ENCODE assay signal across 9 cellular contexts in genomic region chr9:131266301-131267229, GRCh38. TPM values are rescaled to one million over a fixed set of nuclear protein-coding genes. Genes with fewer than 3 reads are reported as not detected.
A peak's percentile ranks its signal among the peaks of the same experiment; 100 is the strongest.
DNase-seq lines count a peak whose midpoint lies in the region; ATAC-seq and TF ChIP-seq lines count a peak whose summit lies in the region.
"Had no signal": no experiment of that assay in that cellular context is flagged by ENCODE, and none has a peak within 500 bp of the region (broad histone marks: within the 10 kb centered on the region; RNA-seq: fewer than 3 reads in every experiment).

No MANE protein-coding gene starts in this region.

- H3K9me3 Mint-ChIP-seq in CD4-positive, CD25-positive, alpha-beta regulatory T cell: no peaks in the 10 kb centered on the region
- no peaks in the 10 kb centered on the region for H3K9me3 Mint-ChIP-seq in T-cell

- ATAC-seq in CD4-positive, CD25-positive, alpha-beta regulatory T cell (ENCODE audit: low read depth in 2 of 2): peak; percentile 27 to 30
- ATAC-seq in T-cell (replicated peaks in 1 of 4) (peak; percentile 9 to 20 (median 18)), omental fat pad (ENCODE audit: low FRiP score) (no peak)

- H3K9me3 ChIP-seq in CD4-positive, CD25-positive, alpha-beta regulatory T cell (ENCODE audit: control insufficient read depth in 2 of 2, low read length in 2 of 2): no peaks in the 10 kb centered on the region
- no peaks in the 10 kb centered on the region for H3K9me3 ChIP-seq in neutrophil

- CTCF ChIA-PET in T-cell (lab: Charles Lee): interaction anchor here in 1 of 2 donors (0.6 kb wide), 1 partner anchor 89 kb away, joined by 12 read pairs; no protein-coding TSS in a partner anchor

- H3K36me3 ChIP-seq in CD4-positive, CD25-positive, alpha-beta regulatory T cell (ENCODE audit: control insufficient read depth, insufficient read depth, low read length): peaks cover 19% of the 10 kb centered on the region
- peaks cover 2% of the 10 kb centered on the region for H3K36me3 ChIP-seq in neutrophil

- H3K36me3 Mint-ChIP-seq in CD4-positive, CD25-positive, alpha-beta regulatory T cell: peaks cover 24% of the 10 kb centered on the region
- peaks cover 17% of the 10 kb centered on the region for H3K36me3 Mint-ChIP-seq in T-cell

- peak; percentile 32 to 72 (median 44) for DNase-seq in CD4-positive, CD25-positive, alpha-beta regulatory T cell
- DNase-seq in T-cell: peak in 17 of 34 experiments; percentile 39 to 72 (median 45)
- no peak for DNase-seq in dorsolateral prefrontal cortex
- DNase-seq in HuH-7.5 (ENCODE audit: low spot score): no peak
- no peak for DNase-seq in AML-193 (lab: John Stamatoyannopoulos, UW)
- no peak for DNase-seq in omental fat pad (ENCODE audit: low spot score)
- DNase-seq in LoVo (ENCODE audit: low spot score): no peak
- DNase-seq: NCI-H1417 treated with DMSO at 0.1 percent for 48 hours had no signal

- peak overlapping the region; percentile 75 for H3K4me3 ChIP-seq in CD4-positive, CD25-positive, alpha-beta regulatory T cell (ENCODE audit: low read depth, low read length)
- peak overlapping the region in 2 of 59 donors; percentile 2 to 15 for H3K4me3 ChIP-seq in dorsolateral prefrontal cortex
- H3K4me3 ChIP-seq in neutrophil (ENCODE audit: low read depth in 1 of 2, low read length in 1 of 2): peak overlapping the region; percentile 0 to 16

- H3K4me3 Mint-ChIP-seq in CD4-positive, CD25-positive, alpha-beta regulatory T cell: peak overlapping the region; percentile 89 to 100 (median 98)
- H3K4me3 Mint-ChIP-seq in T-cell: peak overlapping the region; percentile 76 to 99 (median 91)

- TF ChIP-seq CTCF in dorsolateral prefrontal cortex (IDR thresholded peaks at IDR 0.05 in 54 of 56, conservative IDR thresholded peaks at IDR 0.05 in 2 of 56; ENCODE audit: low read depth in 1 of 56, partially characterized antibody in 56 of 56) (no peak), neutrophil (IDR thresholded peaks at IDR 0.05) (no peak), omental fat pad (IDR thresholded peaks at IDR 0.05) (no peak)

- intact Hi-C loops in dorsolateral prefrontal cortex (cut with DNase I): no loop called here

- H3K27me3 ChIP-seq in CD4-positive, CD25-positive, alpha-beta regulatory T cell (ENCODE audit: control insufficient read depth, insufficient read depth, low read length): no peaks in the 10 kb centered on the region
- no peaks in the 10 kb centered on the region for H3K27me3 ChIP-seq in dorsolateral prefrontal cortex
- no peaks in the 10 kb centered on the region for H3K27me3 ChIP-seq in neutrophil

- peaks cover 93% of the 10 kb centered on the region for H3K4me1 ChIP-seq in CD4-positive, CD25-positive, alpha-beta regulatory T cell (ENCODE audit: control insufficient read depth, insufficient read depth, low read length, poor library complexity, severe bottlenecking)
- peaks cover 93 to 94% of the 10 kb centered on the region in 2 experiments for H3K4me1 ChIP-seq in neutrophil (ENCODE audit: control insufficient read depth in 1 of 2, insufficient read depth in 1 of 2, low read depth in 1 of 2, low read length in 1 of 2)

- peaks cover 16 to 91% (median 60%) of the 10 kb centered on the region in 4 donors for H3K4me1 Mint-ChIP-seq in CD4-positive, CD25-positive, alpha-beta regulatory T cell
- peaks cover 79 to 92% (median 82%) of the 10 kb centered on the region in 3 donors for H3K4me1 Mint-ChIP-seq in T-cell

- peak overlapping the region; percentile 90 for H3K27ac ChIP-seq in CD4-positive, CD25-positive, alpha-beta regulatory T cell (ENCODE audit: insufficient read depth, low read length, poor library complexity, severe bottlenecking)
- H3K27ac ChIP-seq in dorsolateral prefrontal cortex: peak overlapping the region in 49 of 59 donors; percentile 3 to 83 (median 58)
- peak overlapping the region; percentile 89 for H3K27ac ChIP-seq in neutrophil

- peak overlapping the region; percentile 98 to 100 (median 99) for H3K27ac Mint-ChIP-seq in CD4-positive, CD25-positive, alpha-beta regulatory T cell
- H3K27ac Mint-ChIP-seq in T-cell: peak overlapping the region; percentile 98 to 99

- peaks cover 9% of the 10 kb centered on the region for H3K27me3 Mint-ChIP-seq in CD4-positive, CD25-positive, alpha-beta regulatory T cell
- H3K27me3 Mint-ChIP-seq in T-cell: no peaks in the 10 kb centered on the region

- POLR2A ChIA-PET in T-cell (lab: Charles Lee): interaction anchor here in 1 of 2 donors (0.7 kb wide), 1 partner anchor 1764 kb away, joined by 7 read pairs; no protein-coding TSS in a partner anchor

RNA-seq across cellular contexts. Expression of gene FAM78A, which starts 9.7 kb away (rescaled TPM):
- total RNA-seq in CD4-positive, CD25-positive, alpha-beta regulatory T cell: 95.6 TPM
- polyA plus RNA-seq in CD4-positive, CD25-positive, alpha-beta regulatory T cell: 10 to 100 TPM; 16.6 to 23.0 (median 17.7) TPM
- total RNA-seq in T-cell (100 to 1,000 TPM in 1 of 5 donors, 10 to 100 TPM in 4; 70.4 to 106 (median 98.4) TPM), dorsolateral prefrontal cortex (10 to 100 TPM in 89 of 120 experiments, 1 to 10 TPM in 31; 6.0 to 19.9 (median 11.3) TPM), omental fat pad (1 to 10 TPM; 1.9 to 9.9 (median 5.5) TPM)

RNA-seq across cellular contexts. Expression of gene PLPP7, which starts 23.0 kb away (rescaled TPM):
- not detected for total RNA-seq in CD4-positive, CD25-positive, alpha-beta regulatory T cell
- not detected for polyA plus RNA-seq in CD4-positive, CD25-positive, alpha-beta regulatory T cell
- total RNA-seq in T-cell (under 1 TPM in 3 of 5 donors, not detected in 2; 0.13 to 0.58 (median 0.13) TPM), dorsolateral prefrontal cortex (10 to 100 TPM; 16.2 to 32.0 (median 24.6) TPM), omental fat pad (10 to 100 TPM in 1 of 4 donors, 1 to 10 TPM in 3; 3.8 to 14.0 (median 6.5) TPM)

Comparison
In these comparisons a context has a peak if more than half of its experiments do, and no peak if none do; other contexts are left out.
1. DNase-seq: peak in CD4-positive, CD25-positive, alpha-beta regulatory T cell (3 of 3); none in dorsolateral prefrontal cortex (0 of 10), HuH-7.5 (single experiment), AML-193 (0 of 2), omental fat pad (single experiment) and LoVo (single experiment).
2. Peak in every context shown above with its lines, with median percentiles within 50 percentile points of each other: H3K27ac ChIP-seq.